Comparison of ENCODE assay signal across 8 cellular contexts in the genomic region with DNA sequence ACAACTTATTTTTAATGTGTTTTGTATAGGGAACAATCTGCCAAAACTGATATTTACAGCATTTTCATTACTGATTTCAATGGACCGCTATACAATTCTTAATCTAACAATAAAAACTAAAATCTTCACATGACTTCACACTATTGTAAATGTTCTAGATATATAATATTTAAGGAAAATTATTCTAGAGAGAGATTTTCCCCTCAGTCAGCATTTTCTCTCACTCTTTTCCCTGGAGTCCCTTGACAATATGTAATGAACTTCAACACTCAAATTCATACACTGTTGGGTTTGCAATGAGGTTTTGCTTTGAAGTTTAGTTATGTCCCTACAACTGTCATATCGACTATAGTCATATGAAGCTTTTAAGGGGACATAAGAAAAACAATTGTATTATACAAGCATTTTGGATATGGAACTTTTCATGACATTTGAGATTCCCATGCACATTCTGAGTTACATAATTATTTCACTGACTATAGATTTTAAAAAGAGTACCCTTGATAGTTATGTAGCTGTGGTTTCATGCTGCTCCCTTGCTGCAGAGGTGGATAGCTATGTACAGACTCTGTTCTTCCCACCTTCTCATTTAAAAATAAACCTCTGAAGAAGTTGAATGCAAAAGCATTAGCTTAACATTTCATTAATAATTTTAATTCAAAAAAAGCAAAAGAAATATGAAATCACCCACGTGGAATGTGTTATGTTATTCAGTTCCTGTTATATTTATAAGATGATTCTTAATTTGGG.
"Had no signal": no experiment of that assay in that cellular context is flagged by ENCODE, and none has a peak within 500 bp of the region (broad histone marks: within the 10 kb centered on the region; RNA-seq: fewer than 3 reads in every experiment).

No MANE protein-coding gene starts in this region.

- DNase-seq: H7, HFFc6, Kasumi-1, KG1 had no signal

- ATAC-seq: GM23338, HCT116 had no signal

- H3K4me2 ChIP-seq: GM23338 had no signal

- H2AFZ ChIP-seq: GM23338 had no signal

- H3K4me3 ChIP-seq: GM23338, HAP-1 had no signal

- H3K9me3 ChIP-seq: HAP-1 had no signal

- H3K27ac ChIP-seq: HL-60 had no signal

- H3K36me3 ChIP-seq: HAP-1 had no signal
